ENCODE assay signal across 1 cellular context in genomic region chr19:35501684-35502083, GRCh38.
TF ChIP-seq lines count a peak whose summit lies in the region.

No MANE protein-coding gene starts in this region.

TF ChIP-seq in HEK293T, 16 proteins besides CTCF, POLR2A, EP300 and RAD21:
- TF ChIP-seq TARDBP (IDR thresholded peaks at IDR 0.05) (no peak), FOXM1 (IDR thresholded peaks at IDR 0.05; ENCODE audit: borderline replicate concordance) (no peak), FOXK2 (IDR thresholded peaks at IDR 0.05) (no peak), ARNT (IDR thresholded peaks at IDR 0.05) (no peak), ZNF384 (IDR thresholded peaks at IDR 0.05) (no peak), HDGF (IDR thresholded peaks at IDR 0.05; ENCODE audit: borderline replicate concordance) (no peak), FOXA1 (IDR thresholded peaks at IDR 0.05) (no peak), PKNOX1 (IDR thresholded peaks at IDR 0.05) (no peak), SP1 (IDR thresholded peaks at IDR 0.05) (no peak)
